Comparison of ENCODE assay signal across 30 cellular contexts in the genomic region with DNA sequence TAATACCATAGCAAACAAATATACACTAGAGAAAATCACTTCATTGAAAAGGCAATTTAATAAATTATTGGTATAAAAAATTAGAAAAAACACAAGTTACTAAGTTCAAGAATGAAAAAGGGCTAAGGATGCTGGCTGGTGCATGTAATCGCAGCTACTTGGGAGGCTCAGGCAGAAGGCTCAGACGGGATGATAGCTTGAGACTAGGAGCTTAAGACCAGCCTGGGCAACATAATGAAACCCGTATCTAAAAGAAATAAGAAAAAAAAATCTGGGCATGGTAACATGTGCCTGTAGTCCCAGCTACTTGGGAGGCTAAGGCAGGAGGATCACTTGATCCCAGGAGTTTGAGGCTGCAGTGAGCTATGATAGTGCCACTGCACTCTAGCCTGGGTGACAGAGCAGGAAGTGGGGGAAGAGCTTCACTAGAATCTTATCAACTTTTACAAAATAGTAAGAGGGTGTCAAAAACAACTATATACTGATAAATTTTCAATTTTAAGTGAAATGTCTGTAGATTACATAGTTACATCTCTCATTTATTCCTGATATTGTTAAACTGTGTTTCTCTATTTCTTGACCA.
"Had no signal": no experiment of that assay in that cellular context is flagged by ENCODE, and none has a peak within 500 bp of the region (broad histone marks: within the 10 kb centered on the region; RNA-seq: fewer than 3 reads in every experiment).

No MANE protein-coding gene starts in this region.

- H3K79me2 ChIP-seq: hepatocyte, parathyroid adenoma had no signal

- ATAC-seq: foreskin keratinocyte; gastroesophageal sphincter; heart left ventricle; left lobe of liver; mucosa of descending colon; natural killer cell treated with Interleukin-12 subunit alpha and Interleukin-12 subunit beta and Interleukin-15 and Interleukin-18, amount 100 ng/mL, for 72 hours; sciatic nerve; stimulated activated memory B cell treated with anti-CD40 and anti-IgM and Interleukin-4, amounts not matched to agents 10 μg/mL and 1 μg/mL and 100 μg/mL, for 72 hours; stimulated activated naive CD8-positive, alpha-beta T cell treated with anti-CD3 and anti-CD28 coated beads, Interleukin-15, Interleukin-2, amounts not matched to agents 100 U/mL and 50 U/mL, for 24 hours had no signal

- H3K9ac ChIP-seq: parathyroid adenoma had no signal

- H3K4me1 Mint-ChIP-seq: endodermal cell; memory B cell; mesothelial cell of epicardium; naive B cell; neural crest cell; stimulated activated memory B cell treated with anti-CD40 and anti-IgM and Interleukin-4, amounts not matched to agents 10 μg/mL and 1 μg/mL and 100 μg/mL, for 72 hours had no signal

- H3K27ac ChIP-seq: epithelial cell of prostate, esophagus muscularis mucosa, foreskin keratinocyte, gastroesophageal sphincter, heart left ventricle, hepatocyte, neutrophil, parathyroid adenoma, testis, tibial artery had no signal

- H2AFZ ChIP-seq: hepatocyte, parathyroid adenoma had no signal

- H3K36me3 Mint-ChIP-seq: type B pancreatic cell had no signal

- DNase-seq: dorsolateral prefrontal cortex; effector CD8-positive, alpha-beta T cell; endodermal cell; heart left ventricle; kidney; mucosa of descending colon; naive B cell; stimulated activated CD4-positive, alpha-beta T cell treated with anti-CD3 and anti-CD28 coated beads, Interleukin-2, amount 100 ng/mL, for 24 hours; stimulated activated CD4-positive, alpha-beta T cell treated with anti-CD3 and anti-CD28 coated beads, Interleukin-4, amount 100 ng/mL, for 4 hours; stimulated activated naive CD8-positive, alpha-beta T cell treated with anti-CD3 and anti-CD28 coated beads, Interleukin-15, Interleukin-2, amounts not matched to agents 100 U/mL and 50 U/mL, for 24 hours; substantia nigra; testis; tibial artery had no signal

- H3K36me3 ChIP-seq: esophagus muscularis mucosa, gastroesophageal sphincter, heart left ventricle, neutrophil, tibial artery had no signal

- H3K9me3 ChIP-seq: testis had no signal

- H3K27me3 ChIP-seq: dorsolateral prefrontal cortex, esophagus muscularis mucosa, foreskin keratinocyte, gastroesophageal sphincter, heart left ventricle, hepatocyte, testis, tibial artery had no signal

- H3K4me3 Mint-ChIP-seq: endodermal cell; memory B cell; mesothelial cell of epicardium; naive B cell; natural killer cell treated with Interleukin-12 subunit alpha and Interleukin-12 subunit beta and Interleukin-15 and Interleukin-18, amount 100 ng/mL, for 72 hours; neural crest cell; stimulated activated memory B cell treated with anti-CD40 and anti-IgM and Interleukin-4, amounts not matched to agents 10 μg/mL and 1 μg/mL and 100 μg/mL, for 72 hours; type B pancreatic cell had no signal

- H3K4me1 ChIP-seq: esophagus muscularis mucosa, foreskin keratinocyte, gastroesophageal sphincter, heart left ventricle, parathyroid adenoma, testis, tibial artery had no signal

- H3K27me3 Mint-ChIP-seq: progenitor cell of endocrine pancreas had no signal

- H3K4me2 ChIP-seq: hepatocyte had no signal

- H3K4me3 ChIP-seq: dorsolateral prefrontal cortex, esophagus muscularis mucosa, gastroesophageal sphincter, heart left ventricle, hepatocyte, lung, mucosa of descending colon, testis, tibial artery had no signal

- H3K27ac Mint-ChIP-seq: endodermal cell; memory B cell; mesothelial cell of epicardium; naive B cell; natural killer cell treated with Interleukin-12 subunit alpha and Interleukin-12 subunit beta and Interleukin-15 and Interleukin-18, amount 100 ng/mL, for 72 hours; progenitor cell of endocrine pancreas; stimulated activated memory B cell treated with anti-CD40 and anti-IgM and Interleukin-4, amounts not matched to agents 10 μg/mL and 1 μg/mL and 100 μg/mL, for 72 hours; type B pancreatic cell had no signal
